In the genomic region with DNA sequence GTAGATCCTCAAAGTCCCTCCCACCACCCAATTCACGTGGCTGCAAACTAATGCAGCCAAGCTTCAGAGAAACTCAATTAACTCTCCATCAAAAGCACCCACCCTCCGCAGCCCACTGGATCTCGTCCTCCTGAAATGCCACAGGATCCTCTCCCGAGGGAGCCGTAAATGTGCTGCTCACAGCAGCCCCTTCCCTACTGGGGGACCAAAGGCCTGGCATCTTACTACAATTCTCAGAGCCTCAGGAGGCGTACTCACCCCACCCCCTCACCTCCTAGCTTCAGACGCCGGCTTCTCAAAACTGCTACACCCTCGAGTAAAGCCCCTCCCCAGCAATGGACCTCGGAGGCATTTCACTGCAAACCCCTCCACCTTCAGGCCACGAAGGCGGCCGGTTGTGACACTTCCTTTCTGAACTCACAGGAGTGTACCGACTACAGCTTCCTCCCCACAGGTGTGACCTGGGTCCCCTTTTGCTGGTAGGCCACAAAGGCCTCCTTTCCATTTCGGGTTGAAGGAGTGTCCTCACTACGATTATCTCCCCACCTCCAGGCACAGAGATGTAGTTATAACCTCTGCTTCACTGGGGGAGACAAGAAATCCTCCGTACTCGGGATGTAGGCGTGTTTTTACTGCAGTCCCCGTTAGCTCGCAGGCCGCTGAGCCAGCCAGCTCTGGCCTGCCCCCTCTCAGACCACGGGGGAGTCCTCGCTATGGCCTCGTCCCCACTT, we compare ENCODE assay signal across 8 cellular contexts. TPM values are rescaled to one million over a fixed set of nuclear protein-coding genes. Genes with fewer than 3 reads are reported as not detected.
DNase-seq lines count a peak whose midpoint lies in the region; ATAC-seq and TF ChIP-seq lines count a peak whose summit lies in the region.

No MANE protein-coding gene starts in this region.

- H3F3A ChIP-seq in PC-3 (ENCODE audit: low read length, unreplicated experiment), result no peaks in the 10 kb centered on the region

- H3K9ac ChIP-seq in PC-3 (ENCODE audit: low read length), result peak overlapping the region; percentile 98

- peak overlapping the region; percentile 91 for H2AFZ ChIP-seq in PC-3 (ENCODE audit: low read length)

- ATAC-seq in HG03439 (IDR thresholded peaks at IDR 0.05; ENCODE audit: unreplicated experiment), result peak; percentile 42
- peak; percentile 30 for ATAC-seq in PC-3

- H3K9me2 ChIP-seq in PC-3 (replicated peaks; ENCODE audit: low read length), result no peaks in the 10 kb centered on the region

- peaks cover 61% of the 10 kb centered on the region for H3K79me2 ChIP-seq in PC-3 (ENCODE audit: low read length)

- H3K27me3 ChIP-seq in PC-3 (ENCODE audit: low read length), result no peaks in the 10 kb centered on the region

- H3K4me3 ChIP-seq in PC-3 (ENCODE audit: low read length) (peak overlapping the region; percentile 79), fibroblast of pulmonary artery (replicated peaks; ENCODE audit: low read depth, low read length) (peak overlapping the region; percentile 67)

- CTCF ChIA-PET in PC-3 (lab: Charles Lee), result interaction anchor here (0.6 to 1.2 kb wide), 2 partner anchors 45 to 764 kb away, joined by 3 to 4 read pairs; no protein-coding TSS in a partner anchor

- BruUV-seq in PC-3 (replicated peaks; lab: Mats Ljungman, UMichigan), result TSS peak; percentile 41

- H3K27ac ChIP-seq in C4-2B (peak overlapping the region; percentile 97), PC-3 (ENCODE audit: low read length) (peak overlapping the region; percentile 76), temporal lobe (ENCODE audit: low read depth, low read length) (peak overlapping the region; percentile 91)

- H3K4me1 ChIP-seq in PC-3 (ENCODE audit: insufficient read depth, low read length), result peaks cover 33% of the 10 kb centered on the region

- TF ChIP-seq CTCF in C4-2B (conservative IDR thresholded peaks at IDR 0.05) (no peak), PC-3 (conservative IDR thresholded peaks at IDR 0.05; ENCODE audit: low read depth, low read length) (no peak), fibroblast of pulmonary artery (IDR thresholded peaks at IDR 0.05; ENCODE audit: low read length, missing control alignments) (no peak)

- peaks cover 49% of the 10 kb centered on the region for H4K20me1 ChIP-seq in PC-3 (ENCODE audit: low read length)

- H3K4me2 ChIP-seq in PC-3 (ENCODE audit: low read length), result peak overlapping the region; percentile 97

- DNase-seq in GM19240 (ENCODE audit: insufficient read length, low spot score) (peak; percentile 20), PC-3 (peak; percentile 28), fibroblast of pulmonary artery (ENCODE audit: low read depth) (no peak), occipital lobe (lab: John Stamatoyannopoulos, UW) (peak; percentile 24)
- peak; percentile 34 to 37 for DNase-seq in activated T-helper 1 cell treated with anti-CD3 and anti-CD28 coated beads, Interleukin-2, amount 50 U/mL, for 16 hours (ENCODE audit: low read depth in 1 of 2, low spot score in 1 of 2)

- peaks cover 6% of the 10 kb centered on the region; the same call in 1 of the 2 replicates for H3K36me3 ChIP-seq in PC-3 (ENCODE audit: low read depth, low read length)

- intact Hi-C loops in PC-3 (cut with micrococcal nuclease), result loop anchor here (1.0 to 10.0 kb wide), 2 partner anchors 45 to 149 kb away; no protein-coding TSS in a partner anchor

- POLR2A ChIA-PET in PC-3 (lab: Charles Lee; ENCODE audit: unreplicated experiment), result interaction anchor here (0.5 to 0.6 kb wide), 4 partner anchors 19 to 289 kb away, joined by 3 to 6 read pairs (median 4); a partner anchor contains a TSS

- no peaks in the 10 kb centered on the region for H3K9me3 ChIP-seq in PC-3 (ENCODE audit: low read length)

RNA-seq across cellular contexts. Expression of a gene that starts 0.7 kb away (rescaled TPM):
- 222 and 274 TPM in 2 replicates for total RNA-seq in PC-3 (2014; rRNA removed)
- total RNA-seq in occipital lobe, result 55.1 TPM
- 42.8 TPM for total RNA-seq in temporal lobe

RNA-seq across cellular contexts. Expression of a gene that starts 0.7 kb away (rescaled TPM):
- total RNA-seq in PC-3 (2014; rRNA removed) (43.5 and 53.6 TPM in 2 replicates), occipital lobe (108 TPM), temporal lobe (73.8 TPM)

RNA-seq across cellular contexts. Expression of a gene that starts 35.2 kb away (rescaled TPM):
- total RNA-seq in PC-3 (2014; rRNA removed), result 71.8 and 75.8 TPM in 2 replicates
- total RNA-seq in occipital lobe, result 40.6 TPM
- total RNA-seq in temporal lobe, result 30.5 TPM

RNA-seq across cellular contexts. Expression of a gene that starts 35.2 kb away (rescaled TPM):
- 479 and 530 TPM in 2 replicates for total RNA-seq in PC-3 (2014; rRNA removed)
- 57.4 TPM for total RNA-seq in occipital lobe
- 35.9 TPM for total RNA-seq in temporal lobe

RNA-seq across cellular contexts. Expression of a gene that starts 48.3 kb away (rescaled TPM):
- total RNA-seq in PC-3 (2014; rRNA removed) (7.9 and 9.7 TPM in 2 replicates), occipital lobe (1.4 TPM), temporal lobe (0.74 TPM)
